ENCODE assay signal across 25 cellular contexts in genomic region chr3:74384151-74384550, GRCh38.
A peak's percentile ranks its signal among the peaks of the same experiment; 100 is the strongest.
DNase-seq lines count a peak whose midpoint lies in the region; ATAC-seq and TF ChIP-seq lines count a peak whose summit lies in the region.
"Had no signal": no experiment of that assay in that cellular context is flagged by ENCODE, and none has a peak within 500 bp of the region (broad histone marks: within the 10 kb centered on the region; RNA-seq: fewer than 3 reads in every experiment).

No MANE protein-coding gene starts in this region.

- H3K9ac ChIP-seq in SK-N-SH = no peak overlapping the region
- H3K9ac ChIP-seq: BLaER1 had no signal

- ATAC-seq in left colon (peak; percentile 81), GM19324 (IDR thresholded peaks at IDR 0.05; ENCODE audit: low FRiP score, unreplicated experiment) (no peak)
- ATAC-seq: GM12878 had no signal

- no peaks in the 10 kb centered on the region for H3K36me3 Mint-ChIP-seq in endothelial cell (ENCODE audit: low read depth, unreplicated experiment)
- H3K36me3 Mint-ChIP-seq: CD14-positive monocyte; CD4-positive, alpha-beta memory T cell; CD4-positive, CD25-positive, alpha-beta regulatory T cell; CD8-positive, alpha-beta memory T cell had no signal

- no peak overlapping the region for H3K4me3 ChIP-seq in SK-N-SH (ENCODE audit: low read depth in 2 of 2, low read length in 1 of 2)
- H3K4me3 ChIP-seq: BLaER1, GM12878 had no signal

- H3K4me3 Mint-ChIP-seq in endothelial cell (ENCODE audit: unreplicated experiment) = no peak overlapping the region
- H3K4me3 Mint-ChIP-seq: CD14-positive monocyte; CD4-positive, alpha-beta memory T cell; CD4-positive, CD25-positive, alpha-beta regulatory T cell; CD8-positive, alpha-beta memory T cell had no signal

- H3K4me2 ChIP-seq in SK-N-SH = no peak overlapping the region
- H3K4me2 ChIP-seq: BLaER1 had no signal

- DNase-seq in endothelial cell (ENCODE audit: low spot score) = no peak
- no peak for DNase-seq in left colon
- no peak for DNase-seq in GM19240 (ENCODE audit: insufficient read length, low spot score)
- no peak for DNase-seq in SK-N-SH
- no peak for DNase-seq in GM19238 (ENCODE audit: insufficient read length, low spot score)
- DNase-seq: 8988T; ACHN; BE2C; C1 segment of cervical spinal cord; CD4-positive, alpha-beta memory T cell; CD4-positive, CD25-positive, alpha-beta regulatory T cell; CD8-positive, alpha-beta memory T cell; COR-L47; DMS 273 treated with DMSO at 0.1 percent for 48 hours; DMS153; DMS53; DMS79; DND-41; EL; GDM1 had no signal

- H3K9me2 ChIP-seq in SK-N-SH = no peaks in the 10 kb centered on the region

- H4K20me1 ChIP-seq in SK-N-SH (ENCODE audit: insufficient read depth) = no peaks in the 10 kb centered on the region
- H4K20me1 ChIP-seq: BLaER1 had no signal

- no peaks in the 10 kb centered on the region for H3K27me3 ChIP-seq in SK-N-SH (ENCODE audit: insufficient read depth)
- H3K27me3 ChIP-seq: BE2C, BLaER1 had no signal

- H3K27ac Mint-ChIP-seq in endothelial cell (ENCODE audit: unreplicated experiment) = peak overlapping the region; percentile 74
- H3K27ac Mint-ChIP-seq: CD14-positive monocyte; CD4-positive, alpha-beta memory T cell; CD4-positive, CD25-positive, alpha-beta regulatory T cell; CD8-positive, alpha-beta memory T cell had no signal

- H3K4me1 ChIP-seq in SK-N-SH (ENCODE audit: control insufficient read depth in 1 of 2, insufficient read depth in 2 of 2, low read depth in 1 of 2, low read length in 1 of 2) = no peaks in the 10 kb centered on the region
- H3K4me1 ChIP-seq: BE2C, BLaER1 had no signal

- TF ChIP-seq EP300 in SK-N-SH (IDR thresholded peaks at IDR 0.05; ENCODE audit: borderline replicate concordance in 1 of 2, low read depth in 1 of 2, low read length in 1 of 2) = no peak

- CTCF ChIA-PET in SK-N-SH (lab: Yijun Ruan, JAX) = no interaction called here

- H3K9me3 ChIP-seq in SK-N-SH = no peaks in the 10 kb centered on the region
- H3K9me3 ChIP-seq: BE2C, BLaER1 had no signal

- no peaks in the 10 kb centered on the region for H3K27me3 Mint-ChIP-seq in endothelial cell (ENCODE audit: unreplicated experiment)
- H3K27me3 Mint-ChIP-seq: CD4-positive, alpha-beta memory T cell; CD4-positive, CD25-positive, alpha-beta regulatory T cell; CD8-positive, alpha-beta memory T cell had no signal

- TF ChIP-seq CTCF in VCaP (conservative IDR thresholded peaks at IDR 0.05) = no peak
- TF ChIP-seq CTCF in endothelial cell (IDR thresholded peaks at IDR 0.05; ENCODE audit: unreplicated experiment) = no peak
- TF ChIP-seq CTCF in SK-N-SH (IDR thresholded peaks at IDR 0.05) = no peak

- no peak overlapping the region for H2AFZ ChIP-seq in SK-N-SH (ENCODE audit: low read depth)

- H3K9me3 Mint-ChIP-seq in endothelial cell (ENCODE audit: unreplicated experiment) = no peaks in the 10 kb centered on the region

- H3K27ac ChIP-seq in VCaP (peak overlapping the region; percentile 34), SK-N-SH (ENCODE audit: low read depth in 2 of 2, low read length in 1 of 2) (no peak overlapping the region)
- H3K27ac ChIP-seq: BLaER1 had no signal

- WGBS in SK-N-SH (ENCODE audit: low lambda C conversion rate) = 76% methylated on average over 4 of the region's 4 CpGs

- no peak for TF ChIP-seq RAD21 in SK-N-SH (IDR thresholded peaks at IDR 0.05; ENCODE audit: low read length)

- H3K79me2 ChIP-seq in SK-N-SH (ENCODE audit: insufficient read depth) = no peaks in the 10 kb centered on the region

- POLR2A ChIA-PET in SK-N-SH (lab: Yijun Ruan, JAX) = no interaction called here

- H3K36me3 ChIP-seq in SK-N-SH (replicated peaks in 1 of 2; ENCODE audit: control insufficient read depth in 1 of 2, insufficient read depth in 2 of 2, low read length in 1 of 2) = no peaks in the 10 kb centered on the region
- H3K36me3 ChIP-seq: BE2C, BLaER1 had no signal

- H3F3A ChIP-seq in SK-N-SH (replicated peaks; ENCODE audit: insufficient read depth) = no peaks in the 10 kb centered on the region

- intact Hi-C loops in left colon (cut with DNase I, micrococcal nuclease) = no loop called here

- H3K4me1 Mint-ChIP-seq in endothelial cell (ENCODE audit: unreplicated experiment) = peaks cover 9% of the 10 kb centered on the region
- H3K4me1 Mint-ChIP-seq: CD14-positive monocyte; CD4-positive, alpha-beta memory T cell; CD4-positive, CD25-positive, alpha-beta regulatory T cell; CD8-positive, alpha-beta memory T cell had no signal

TF ChIP-seq in SK-N-SH, 30 proteins besides CTCF, POLR2A, EP300 and RAD21:
- TF ChIP-seq TEAD4 (IDR thresholded peaks at IDR 0.05; ENCODE audit: borderline replicate concordance, insufficient read depth) = no peak
- no peak for TF ChIP-seq ELF1 (IDR thresholded peaks at IDR 0.05)
- TF ChIP-seq POLR2AphosphoS5 (IDR thresholded peaks at IDR 0.05; ENCODE audit: low read depth, low read length) = no peak
- TF ChIP-seq NRF1 (IDR thresholded peaks at IDR 0.05; ENCODE audit: low read depth, low read length) = no peak
- TF ChIP-seq IRF3 (IDR thresholded peaks at IDR 0.05; ENCODE audit: low read depth, low read length) = no peak
- no peak for TF ChIP-seq TCF12 (IDR thresholded peaks at IDR 0.05)
- no peak for TF ChIP-seq YY1 (IDR thresholded peaks at IDR 0.05; ENCODE audit: low read depth)
- TF ChIP-seq EZH2phosphoT487 (IDR thresholded peaks at IDR 0.05; ENCODE audit: borderline replicate concordance, low read depth) = no peak
- no peak for TF ChIP-seq MXI1 (IDR thresholded peaks at IDR 0.05; ENCODE audit: low read depth, low read length)
- TF ChIP-seq FOSL2 (IDR thresholded peaks at IDR 0.05; ENCODE audit: borderline replicate concordance, low read depth) = no peak
- no peak for TF ChIP-seq GABPA (IDR thresholded peaks at IDR 0.05; ENCODE audit: low read depth)
- TF ChIP-seq MAX (IDR thresholded peaks at IDR 0.05; ENCODE audit: low read depth) = no peak
- no peak for TF ChIP-seq RXRA (IDR thresholded peaks at IDR 0.05; ENCODE audit: borderline replicate concordance, low read depth)
